12 cellular contexts compared by ENCODE assay signal in the genomic region with DNA sequence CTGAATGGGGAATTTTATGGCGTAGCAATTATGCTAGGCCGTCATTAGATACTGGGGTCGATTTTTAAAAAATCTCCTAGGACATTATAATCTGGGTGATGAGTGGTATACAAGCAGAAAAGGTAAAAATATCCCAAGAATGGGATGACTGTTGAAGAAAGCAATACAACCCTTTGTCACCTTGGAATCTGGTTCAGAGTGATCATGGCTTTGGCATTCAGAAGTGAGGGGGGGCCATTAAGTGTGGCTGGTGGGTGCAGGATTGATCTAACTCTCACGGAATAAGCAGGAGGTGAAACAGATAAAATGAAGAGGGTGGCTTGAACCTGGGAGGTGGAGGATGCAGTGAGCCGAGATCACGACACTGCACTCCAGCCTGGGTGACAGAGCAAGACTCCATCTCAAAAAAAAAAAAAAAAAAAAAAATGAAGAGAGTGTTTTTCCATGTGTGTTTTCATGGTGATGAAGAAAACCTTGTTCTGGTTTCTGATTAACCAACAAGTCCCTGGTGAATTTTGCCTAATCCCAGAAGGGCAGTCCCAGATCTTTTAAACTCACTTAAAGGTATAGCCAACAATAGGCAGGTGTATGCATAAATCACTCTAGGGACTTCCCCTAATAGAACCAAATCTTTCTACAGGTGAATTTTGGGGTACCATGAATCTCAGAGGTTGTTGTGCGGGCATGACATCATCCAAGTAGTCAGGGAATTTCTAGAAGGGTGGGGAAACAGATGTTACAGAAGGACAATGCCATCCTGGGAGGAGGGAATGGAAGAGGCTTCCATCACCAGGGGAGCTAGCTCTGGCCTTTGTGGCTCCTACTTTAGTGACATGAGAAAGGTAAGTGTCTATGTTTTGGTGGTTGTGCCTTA.
"Had no signal": no experiment of that assay in that cellular context is flagged by ENCODE, and none has a peak within 500 bp of the region (broad histone marks: within the 10 kb centered on the region; RNA-seq: fewer than 3 reads in every experiment).

No MANE protein-coding gene starts in this region.

- ATAC-seq: activated CD8-positive, alpha-beta T cell treated with anti-CD3 and anti-CD28 coated beads for 36 hours; heart left ventricle; naive thymus-derived CD4-positive, alpha-beta T cell had no signal

- DNase-seq: activated CD8-positive, alpha-beta memory T cell treated with anti-CD3 and anti-CD28 coated beads, Interleukin-2, amount 50 U/mL, for 48 hours; activated CD8-positive, alpha-beta T cell treated with anti-CD3 and anti-CD28 coated beads for 36 hours; activated naive CD4-positive, alpha-beta T cell; caudate nucleus; colonic mucosa; foreskin melanocyte; heart left ventricle; naive thymus-derived CD4-positive, alpha-beta T cell; sigmoid colon; stimulated activated CD4-positive, alpha-beta T cell treated with anti-CD3 and anti-CD28 coated beads, Interleukin-2, amount 100 ng/mL, for 48 hours; tibial artery had no signal

- H3K9me3 Mint-ChIP-seq: activated CD8-positive, alpha-beta T cell treated with anti-CD3 and anti-CD28 coated beads for 36 hours; activated T-helper 1 cell treated with anti-CD3 and anti-CD28 coated beads, Interleukin-12 subunit alpha, Interleukin-12 subunit beta, Interleukin-2, Interleukin-4 antibody, amounts not matched to agents 30 ng/mL and 10 ng/mL and 1 ng/mL, durations not matched to agents 14 hours and 24 hours and 36 hours had no signal

- H3K36me3 Mint-ChIP-seq: naive thymus-derived CD4-positive, alpha-beta T cell had no signal

- H3K4me3 ChIP-seq: colonic mucosa, heart left ventricle, sigmoid colon, tibial artery had no signal

- H3K4me3 Mint-ChIP-seq: activated CD8-positive, alpha-beta T cell treated with anti-CD3 and anti-CD28 coated beads for 36 hours; activated T-helper 1 cell treated with anti-CD3 and anti-CD28 coated beads, Interleukin-12 subunit alpha, Interleukin-12 subunit beta, Interleukin-2, Interleukin-4 antibody, amounts not matched to agents 30 ng/mL and 10 ng/mL and 1 ng/mL, durations not matched to agents 14 hours and 24 hours and 36 hours had no signal

- H3K27me3 Mint-ChIP-seq: activated CD8-positive, alpha-beta T cell treated with anti-CD3 and anti-CD28 coated beads for 36 hours had no signal

- H3K27ac Mint-ChIP-seq: activated CD8-positive, alpha-beta T cell treated with anti-CD3 and anti-CD28 coated beads for 36 hours; activated T-helper 1 cell treated with anti-CD3 and anti-CD28 coated beads, Interleukin-12 subunit alpha, Interleukin-12 subunit beta, Interleukin-2, Interleukin-4 antibody, amounts not matched to agents 30 ng/mL and 10 ng/mL and 1 ng/mL, durations not matched to agents 14 hours and 24 hours and 36 hours had no signal

- H3K9me3 ChIP-seq: colonic mucosa, heart left ventricle, sigmoid colon, tibial artery had no signal
